12 cellular contexts compared by ENCODE assay signal in the genomic region with DNA sequence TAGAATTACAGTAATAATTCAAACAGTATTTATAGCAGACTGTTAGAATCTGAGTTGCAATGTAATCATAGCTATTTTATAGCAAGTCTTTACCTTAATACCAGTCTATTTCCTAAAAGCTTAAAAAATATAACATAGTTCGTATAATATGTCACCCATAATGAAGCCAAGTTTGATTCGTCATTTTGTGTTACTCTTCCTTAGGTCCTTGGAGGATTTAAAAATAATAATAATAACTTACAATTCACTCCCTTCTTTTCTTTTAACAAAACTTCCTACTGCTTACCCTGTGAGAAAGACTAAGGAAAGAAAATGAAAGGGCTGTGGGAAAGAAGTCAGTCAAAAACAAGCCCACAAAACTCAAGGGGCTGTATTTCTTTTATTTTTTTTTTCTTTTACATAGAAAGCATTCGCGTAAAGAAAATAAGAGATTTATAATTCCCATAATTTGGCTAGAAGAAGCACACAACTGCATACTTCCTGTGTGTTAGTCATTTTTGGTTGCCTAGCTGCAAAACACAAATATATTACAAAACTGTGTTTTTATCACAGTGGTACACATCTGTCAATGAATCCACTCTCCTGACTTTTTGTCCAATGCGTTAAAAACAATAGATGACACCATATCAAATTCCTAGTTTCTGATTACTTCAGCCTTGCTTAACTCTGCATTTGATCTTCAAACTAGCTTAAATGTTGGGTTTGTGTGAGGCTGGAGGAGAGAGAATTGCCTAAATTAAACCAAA.
DNase-seq lines count a peak whose midpoint lies in the region; ATAC-seq, FAIRE-seq and TF ChIP-seq lines count a peak whose summit lies in the region.
"Had no signal": no experiment of that assay in that cellular context is flagged by ENCODE, and none has a peak within 500 bp of the region (broad histone marks: within the 10 kb centered on the region; RNA-seq: fewer than 3 reads in every experiment).

No MANE protein-coding gene starts in this region.

- H3K36me3 ChIP-seq in lung (ENCODE audit: control insufficient read depth in 2 of 2, insufficient read depth in 2 of 2, low read length in 2 of 2) (no peaks in the 10 kb centered on the region), tibial nerve (no peaks in the 10 kb centered on the region)
- H3K36me3 ChIP-seq: prostate gland had no signal

- TF ChIP-seq CTCF in lung (IDR thresholded peaks at IDR 0.05; ENCODE audit: control extremely low read depth, extremely low read depth): no peak
- no peak for TF ChIP-seq CTCF in tibial nerve (IDR thresholded peaks at IDR 0.05)

- H3K27me3 ChIP-seq in lung (ENCODE audit: control insufficient read depth, insufficient read depth): no peaks in the 10 kb centered on the region
- H3K27me3 ChIP-seq in tibial nerve: no peaks in the 10 kb centered on the region

- ATAC-seq in lung (ENCODE audit: insufficient read depth, low FRiP score): peak; percentile 32
- ATAC-seq in left colon: no peak
- no peak for ATAC-seq in HG02642 (IDR thresholded peaks at IDR 0.05; ENCODE audit: poor library complexity, unreplicated experiment)
- ATAC-seq: activated naive CD8-positive, alpha-beta T cell treated with anti-CD3 and anti-CD28 coated beads, Interleukin-2, amount 50 U/mL, for 24 hours had no signal

- intact Hi-C loops in left colon (cut with DNase I, micrococcal nuclease): no loop called here

- H3K27ac ChIP-seq in lung (ENCODE audit: low read depth in 1 of 2, low read length in 1 of 2): peak overlapping the region in 1 of 2 donors; percentile 53
- peak overlapping the region; percentile 40 to 87 (median 54) for H3K27ac ChIP-seq in tibial nerve
- H3K27ac ChIP-seq: prostate gland had no signal

- FAIRE-seq in GM12892 (lab: Jason Lieb, UNC): no peak

- TF ChIP-seq POLR2A in tibial nerve (IDR thresholded peaks at IDR 0.05) (no peak), GM12892 (IDR thresholded peaks at IDR 0.05; ENCODE audit: low read depth, low read length) (no peak)

- DNase-seq in M059J (ENCODE audit: low read depth) (peak; percentile 53), dermis microvascular lymphatic vessel endothelial cell (ENCODE audit: low read depth in 2 of 2) (peak; percentile 94 to 96), lung (ENCODE audit: low spot score) (no peak), tibial nerve (ENCODE audit: low spot score in 2 of 2) (no peak), left colon (no peak), GM12892 (ENCODE audit: insufficient read length) (no peak), NCI-H345 (lab: John Stamatoyannopoulos, UW) (no peak)
- DNase-seq: activated CD4-positive, alpha-beta T cell treated with anti-CD3 and anti-CD28 coated beads, Interleukin-2, amount 50 U/mL, for 1 hour; activated naive CD8-positive, alpha-beta T cell treated with anti-CD3 and anti-CD28 coated beads, Interleukin-2, amount 50 U/mL, for 24 hours; stimulated activated naive CD4-positive, alpha-beta T cell had no signal

- TF ChIP-seq EP300 in tibial nerve (IDR thresholded peaks at IDR 0.05): peak in 1 of 2 donors; percentile 18

- H3K4me1 ChIP-seq in lung (ENCODE audit: control insufficient read depth in 2 of 2, insufficient read depth in 2 of 2, low read length in 2 of 2) (peaks cover 2 to 8% of the 10 kb centered on the region in 2 donors), tibial nerve (peaks cover 0 to 18% (median 3%) of the 10 kb centered on the region in 4 donors)
- H3K4me1 ChIP-seq: prostate gland had no signal

- WGBS in lung, 2 donors: 60 to 78% methylated on average over 5 of the region's 5 CpGs
- 19 to 23% methylated on average over 5 of the region's 5 CpGs for WGBS in tibial nerve, 2 donors

- no peaks in the 10 kb centered on the region for H3K9me3 ChIP-seq in lung (ENCODE audit: control insufficient read depth in 2 of 2, insufficient read depth in 1 of 2, low read length in 1 of 2)
- H3K9me3 ChIP-seq in tibial nerve: no peaks in the 10 kb centered on the region
- H3K9me3 ChIP-seq: prostate gland had no signal

- H3K4me3 ChIP-seq in lung (no peak overlapping the region), tibial nerve (no peak overlapping the region)
- H3K4me3 ChIP-seq: prostate gland had no signal

Comparison
In these comparisons a context has a peak if more than half of its experiments do, and no peak if none do; other contexts are left out.
1. DNase-seq: peak in M059J (single experiment) and dermis microvascular lymphatic vessel endothelial cell (2 of 2); none in lung (single experiment), tibial nerve (0 of 2), left colon (0 of 2), GM12892 (single experiment) and NCI-H345 (single experiment).